ENCODE assay signal across 25 cellular contexts in the genomic region with DNA sequence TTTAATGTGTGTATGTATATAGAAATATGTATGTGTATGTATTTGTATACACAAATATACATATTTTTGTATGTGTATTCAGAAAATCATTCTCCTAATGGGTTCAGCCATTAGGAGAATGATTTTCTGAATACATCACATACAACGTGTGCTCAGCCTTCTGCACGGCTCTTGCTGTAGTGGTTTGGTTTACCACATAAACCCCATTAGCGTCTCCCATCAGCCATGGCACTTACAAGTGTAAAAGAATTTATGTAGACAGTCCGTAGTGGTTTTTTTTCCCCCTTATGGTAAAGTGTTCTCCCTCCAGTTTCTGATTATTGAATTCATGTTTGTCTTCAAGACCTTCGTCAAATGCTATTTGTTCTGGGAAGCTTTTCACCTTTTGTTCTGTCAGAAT. TPM values are rescaled to one million over a fixed set of nuclear protein-coding genes. Genes with fewer than 3 reads are reported as not detected.
"Had no signal": no experiment of that assay in that cellular context is flagged by ENCODE, and none has a peak within 500 bp of the region (broad histone marks: within the 10 kb centered on the region; RNA-seq: fewer than 3 reads in every experiment).

No MANE protein-coding gene starts in this region.

- H3K4me3 ChIP-seq: colonic mucosa, coronary artery, dorsolateral prefrontal cortex, esophagus muscularis mucosa, esophagus squamous epithelium, gastrocnemius medialis, gastroesophageal sphincter, heart left ventricle, heart right ventricle had no signal

- H3K27ac Mint-ChIP-seq: dendritic cell treated with granulocyte-macrophage colony-stimulating factor and Interleukin-4, amounts not matched to agents 40 ng/mL and 50 ng/mL, for 4 days; effector memory CD8-positive, alpha-beta T cell; endodermal cell had no signal

- DNase-seq: colonic mucosa; cortex of kidney; dermis blood vessel endothelial cell; dorsolateral prefrontal cortex; effector CD4-positive, alpha-beta T cell; effector CD8-positive, alpha-beta T cell; effector memory CD4-positive, alpha-beta T cell; effector memory CD8-positive, alpha-beta T cell; endodermal cell; erythroblast; esophagus squamous epithelium; foreskin fibroblast; foreskin keratinocyte; foreskin melanocyte; gastrocnemius medialis; glutamatergic neuron; head of caudate nucleus; heart left ventricle; heart right ventricle had no signal

- H3K27ac ChIP-seq: colonic mucosa, coronary artery, dorsolateral prefrontal cortex, epithelial cell of prostate, esophagus muscularis mucosa, esophagus squamous epithelium, foreskin keratinocyte, gastrocnemius medialis, gastroesophageal sphincter, heart left ventricle, heart right ventricle had no signal

- H3K27me3 ChIP-seq: colonic mucosa, dorsolateral prefrontal cortex, esophagus muscularis mucosa, esophagus squamous epithelium, gastrocnemius medialis, gastroesophageal sphincter had no signal

- H3K9me3 Mint-ChIP-seq: dendritic cell treated with granulocyte-macrophage colony-stimulating factor and Interleukin-4, amounts not matched to agents 40 ng/mL and 50 ng/mL, for 4 days; effector memory CD8-positive, alpha-beta T cell; endodermal cell had no signal

- H3K9me3 ChIP-seq: colonic mucosa, esophagus muscularis mucosa, esophagus squamous epithelium, gastrocnemius medialis, gastroesophageal sphincter, heart left ventricle had no signal

- H3K36me3 ChIP-seq: colonic mucosa, esophagus muscularis mucosa, esophagus squamous epithelium, gastrocnemius medialis, gastroesophageal sphincter, heart left ventricle, heart right ventricle had no signal

- ATAC-seq: effector memory CD8-positive, alpha-beta T cell; esophagus mucosa; foreskin keratinocyte; gastrocnemius medialis; gastroesophageal sphincter; heart left ventricle; heart right ventricle had no signal

- H3K4me1 ChIP-seq: colonic mucosa, esophagus squamous epithelium, foreskin keratinocyte, gastrocnemius medialis, heart left ventricle, heart right ventricle had no signal

- H3K4me1 Mint-ChIP-seq: endodermal cell had no signal

- H3K4me3 Mint-ChIP-seq: dendritic cell treated with granulocyte-macrophage colony-stimulating factor and Interleukin-4, amounts not matched to agents 40 ng/mL and 50 ng/mL, for 4 days; effector memory CD8-positive, alpha-beta T cell; endodermal cell had no signal

RNA-seq across cellular contexts. Expression of gene ATP8A2, which starts 38.2 kb away (rescaled TPM):
- total RNA-seq: esophagus mucosa, esophagus squamous epithelium, gastrocnemius medialis had no signal
